ENCODE assay signal across 11 cellular contexts in genomic region chr3:124848300-124848699, GRCh38. TPM values are rescaled to one million over a fixed set of nuclear protein-coding genes. Genes with fewer than 3 reads are reported as not detected.
DNase-seq lines count a peak whose midpoint lies in the region; ATAC-seq and TF ChIP-seq lines count a peak whose summit lies in the region.
"Had no signal": no experiment of that assay in that cellular context is flagged by ENCODE, and none has a peak within 500 bp of the region (broad histone marks: within the 10 kb centered on the region; RNA-seq: fewer than 3 reads in every experiment).

No MANE protein-coding gene starts in this region.

- H3K4me3 Mint-ChIP-seq in WTC11 (no peak overlapping the region), progenitor cell of endocrine pancreas (ENCODE audit: low read depth) (no peak overlapping the region)
- H3K4me3 Mint-ChIP-seq: CD4-positive, alpha-beta T cell had no signal

- H3K27me3 Mint-ChIP-seq in WTC11 (ENCODE audit: low read depth) (no peaks in the 10 kb centered on the region), progenitor cell of endocrine pancreas (no peaks in the 10 kb centered on the region)
- H3K27me3 Mint-ChIP-seq: CD4-positive, alpha-beta T cell had no signal

- H4K91ac ChIP-seq in mesenchymal stem cell (ENCODE audit: low read length): no peak overlapping the region

- H3K4me3 ChIP-seq in mesenchymal stem cell (ENCODE audit: insufficient read depth in 1 of 2, low read depth in 1 of 2, low read length in 2 of 2): no peak overlapping the region
- H3K4me3 ChIP-seq: HAP-1 had no signal

- no peak overlapping the region for H3K4me2 ChIP-seq in mesenchymal stem cell (ENCODE audit: low read length, poor library complexity, severe bottlenecking)

- POLR2A ChIA-PET in WTC11 (lab: Charles Lee): no interaction called here

- H3K9me3 ChIP-seq in mesenchymal stem cell (ENCODE audit: control insufficient read depth, low read length): no peaks in the 10 kb centered on the region
- H3K9me3 ChIP-seq: Caco-2, HAP-1 had no signal

- no peak overlapping the region for H3K14ac ChIP-seq in mesenchymal stem cell (ENCODE audit: low read length in 2 of 2)

- H3K4me1 Mint-ChIP-seq in WTC11 (peaks cover 40% of the 10 kb centered on the region), progenitor cell of endocrine pancreas (ENCODE audit: low read depth) (no peaks in the 10 kb centered on the region)

- intact Hi-C loops in head of caudate nucleus (cut with DNase I): no loop called here

- H3K79me1 ChIP-seq in mesenchymal stem cell (replicated peaks; ENCODE audit: low read length, poor library complexity, severe bottlenecking): peaks cover 35% of the 10 kb centered on the region

- peaks cover 13% of the 10 kb centered on the region for H3K4me1 ChIP-seq in mesenchymal stem cell (ENCODE audit: control insufficient read depth, insufficient read depth, low read depth, low read length)
- H3K4me1 ChIP-seq: Caco-2 had no signal

- H3K27me3 ChIP-seq in mesenchymal stem cell (ENCODE audit: control insufficient read depth in 1 of 2, insufficient read depth in 1 of 2, low read length in 2 of 2): no peaks in the 10 kb centered on the region

- H2BK12ac ChIP-seq in mesenchymal stem cell (ENCODE audit: low read length in 2 of 2): peak overlapping the region in 1 of 2 experiments; percentile 58

- H2AFZ ChIP-seq in mesenchymal stem cell (ENCODE audit: low read depth, low read length): no peak overlapping the region

- DNase-seq in WTC11 (ENCODE audit: low spot score): no peak
- DNase-seq in mesenchymal stem cell: peak; percentile 0
- no peak for DNase-seq in progenitor cell of endocrine pancreas (ENCODE audit: low spot score, unreplicated experiment)
- DNase-seq in head of caudate nucleus: no peak
- DNase-seq in NCI-H1092 (lab: John Stamatoyannopoulos, UW): no peak
- DNase-seq: AML-193; Caco-2; CD4-positive, alpha-beta T cell had no signal

- H3K36me3 Mint-ChIP-seq in WTC11 (peaks cover 51% of the 10 kb centered on the region), progenitor cell of endocrine pancreas (ENCODE audit: insufficient read depth) (peaks cover 15% of the 10 kb centered on the region)

- no peaks in the 10 kb centered on the region for H3K9me3 Mint-ChIP-seq in WTC11
- H3K9me3 Mint-ChIP-seq in progenitor cell of endocrine pancreas (ENCODE audit: low read depth): no peaks in the 10 kb centered on the region
- H3K9me3 Mint-ChIP-seq: CD4-positive, alpha-beta T cell had no signal

- no peak overlapping the region for H2BK15ac ChIP-seq in mesenchymal stem cell (ENCODE audit: low read depth, poor library complexity, severe bottlenecking)

- CTCF ChIA-PET in WTC11 (lab: Charles Lee): no interaction called here

- no peak overlapping the region for H2BK120ac ChIP-seq in mesenchymal stem cell (ENCODE audit: low read depth, low read length)

- no peak overlapping the region for H3K4ac ChIP-seq in mesenchymal stem cell (ENCODE audit: low read depth in 1 of 2, low read length in 2 of 2)

- H3K27ac Mint-ChIP-seq in WTC11 (0 out of 2 replicates have a peak overlapping the region, but pooled peaks have one; percentile 47), progenitor cell of endocrine pancreas (peak overlapping the region; percentile 4)
- H3K27ac Mint-ChIP-seq: CD4-positive, alpha-beta T cell had no signal

- H3K23ac ChIP-seq in mesenchymal stem cell (ENCODE audit: low read length in 2 of 2): no peak overlapping the region

- peaks cover 19 to 40% of the 10 kb centered on the region in 2 experiments for H3K36me3 ChIP-seq in mesenchymal stem cell (ENCODE audit: control insufficient read depth in 1 of 2, insufficient read depth in 2 of 2, low read depth in 1 of 2, low read length in 2 of 2)

- H4K8ac ChIP-seq in mesenchymal stem cell (ENCODE audit: low read length): no peak overlapping the region

- no peak overlapping the region for H2BK5ac ChIP-seq in mesenchymal stem cell (ENCODE audit: low read depth, low read length, poor library complexity, severe bottlenecking)

- H2AK5ac ChIP-seq in mesenchymal stem cell (ENCODE audit: low read length, severe bottlenecking): no peak overlapping the region

- no peak overlapping the region for H3K27ac ChIP-seq in mesenchymal stem cell (ENCODE audit: low read length, poor library complexity, severe bottlenecking)
- H3K27ac ChIP-seq: C4-2B had no signal

- WGBS in mesenchymal stem cell: 95% methylated on average over 9 of the region's 9 CpGs

- no peak overlapping the region for H3K18ac ChIP-seq in mesenchymal stem cell (ENCODE audit: low read depth in 1 of 2, low read length in 2 of 2)

- H3K9ac ChIP-seq in mesenchymal stem cell (ENCODE audit: low read length): no peak overlapping the region

- ATAC-seq in WTC11 (no peak), HG03139 (IDR thresholded peaks at IDR 0.05; ENCODE audit: unreplicated experiment) (no peak)

- TF ChIP-seq CTCF in WTC11 (IDR thresholded peaks at IDR 0.05) (no peak), progenitor cell of endocrine pancreas (IDR thresholded peaks at IDR 0.05; ENCODE audit: unreplicated experiment) (no peak)

TF ChIP-seq in WTC11, 78 proteins besides CTCF, POLR2A, EP300 and RAD21:
- TF ChIP-seq RORB (CRISPR knock-in tag; IDR thresholded peaks at IDR 0.05) (no peak), TCF7 (CRISPR knock-in tag; IDR thresholded peaks at IDR 0.05; ENCODE audit: low read depth) (no peak)

RNA-seq across cellular contexts. Expression of gene ITGB5, which starts 38.9 kb away (rescaled TPM):
- total RNA-seq in WTC11 (2021): 292 to 339 TPM (median 296 TPM) in 3 replicates
- polyA plus RNA-seq in mesenchymal stem cell (2013, experiment 1 of 2): 478 TPM
- 472 TPM for polyA plus RNA-seq in mesenchymal stem cell (2013, experiment 2 of 2)
- 58.8 and 65.4 TPM in 2 replicates for total RNA-seq in progenitor cell of endocrine pancreas
